In genomic region chr9:111180801-111181200, GRCh38 we compare ENCODE assay signal across 26 cellular contexts.
"Had no signal": no experiment of that assay in that cellular context is flagged by ENCODE, and none has a peak within 500 bp of the region (broad histone marks: within the 10 kb centered on the region; RNA-seq: fewer than 3 reads in every experiment).

No MANE protein-coding gene starts in this region.

- H3K4me1 ChIP-seq: esophagus muscularis mucosa, gastroesophageal sphincter had no signal

- H3K9me3 ChIP-seq: esophagus muscularis mucosa, gastroesophageal sphincter had no signal

- FAIRE-seq: astrocyte, bronchial epithelial cell had no signal

- H3K27me3 ChIP-seq: brain microvascular endothelial cell, esophagus muscularis mucosa, gastroesophageal sphincter, heart right ventricle had no signal

- DNase-seq: activated CD4-positive, alpha-beta memory T cell treated with anti-CD3 and anti-CD28 coated beads, Interleukin-2, amount 10 ng/mL, durations not matched to agents 7 days and 5 days; activated CD4-positive, alpha-beta T cell treated with anti-CD3 and anti-CD28 coated beads for 36 hours; activated CD4-positive, alpha-beta T cell treated with anti-CD3 and anti-CD28 coated beads, Interleukin-2, amount 10 ng/mL, durations not matched to agents 24 days and 14 days; activated CD4-positive, alpha-beta T cell treated with anti-CD3 and anti-CD28 coated beads, Interleukin-2, amount 50 U/mL, for 4 hours; activated CD4-positive, CD25-positive, alpha-beta regulatory T cell; activated CD4-positive, CD25-positive, alpha-beta regulatory T cell treated with anti-CD3 and anti-CD28 coated beads, Interleukin-2, amount 50 U/mL, for 72 hours; activated effector memory CD4-positive, alpha-beta T cell treated with Interleukin-2 at 50 U/mL for 16 hours; activated gamma-delta T cell treated with Interleukin-2 at 50 U/mL for 16 hours; activated naive CD4-positive, alpha-beta T cell treated with anti-CD3 and anti-CD28 coated beads, Interleukin-2, amount 50 U/mL, for 16 hours; activated naive CD4-positive, alpha-beta T cell treated with Interleukin-2 at 50 U/mL for 16 hours; activated T-cell treated with anti-CD3 and anti-CD28 coated beads, Interleukin-2, amount 50 U/mL, for 4 hours; amniotic stem cell; anterior cingulate cortex; brain microvascular endothelial cell; dorsolateral prefrontal cortex; effector memory CD4-positive, alpha-beta T cell; endodermal cell; erythroblast; foreskin melanocyte; heart right ventricle; T-helper 2 cell had no signal

- H3K36me3 ChIP-seq: brain microvascular endothelial cell, esophagus muscularis mucosa, gastroesophageal sphincter, heart right ventricle had no signal

- H3K4me3 ChIP-seq: coronary artery, dorsolateral prefrontal cortex, esophagus muscularis mucosa, gastroesophageal sphincter, heart right ventricle had no signal

- H3K27ac ChIP-seq: brain microvascular endothelial cell, coronary artery, dorsolateral prefrontal cortex, esophagus muscularis mucosa, gastroesophageal sphincter, heart right ventricle had no signal
